Comparison of ENCODE assay signal across 12 cellular contexts in the genomic region with DNA sequence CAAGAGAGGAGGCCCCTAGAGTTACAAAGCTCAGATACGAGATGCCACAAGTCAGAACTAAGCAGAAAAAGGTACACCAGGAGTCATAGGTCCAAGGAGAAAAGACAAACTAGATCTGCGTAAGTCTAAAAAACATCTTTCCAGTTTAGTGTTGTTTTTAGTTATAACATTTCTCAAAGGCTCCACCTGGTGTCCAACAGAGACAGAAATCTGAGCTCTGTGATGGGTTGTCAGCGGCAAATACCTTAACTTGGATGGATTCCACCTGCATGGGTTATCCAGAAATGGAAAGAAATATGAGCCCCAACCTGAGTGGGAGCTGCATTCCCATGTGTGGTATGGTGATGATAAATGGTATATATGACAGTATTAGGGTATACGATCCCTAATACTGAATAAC.
DNase-seq lines count a peak whose midpoint lies in the region; ATAC-seq and TF ChIP-seq lines count a peak whose summit lies in the region.
"Had no signal": no experiment of that assay in that cellular context is flagged by ENCODE, and none has a peak within 500 bp of the region (broad histone marks: within the 10 kb centered on the region; RNA-seq: fewer than 3 reads in every experiment).

No MANE protein-coding gene starts in this region.

- DNase-seq in EH (ENCODE audit: low read depth) (peak; percentile 7), NAMALWA (ENCODE audit: low spot score) (peak; percentile 41), astrocyte of the cerebellum (ENCODE audit: low read depth) (no peak), left lobe of liver (ENCODE audit: low spot score) (no peak), NCI-H146 (lab: John Stamatoyannopoulos, UW) (no peak), SW480 (ENCODE audit: low spot score) (no peak)
- DNase-seq in central memory CD4-positive, alpha-beta T cell: no peak
- DNase-seq: cerebellar nuclear complex, EL, uterus had no signal

- TF ChIP-seq CTCF in astrocyte of the cerebellum (IDR thresholded peaks at IDR 0.05; ENCODE audit: low read depth, low read length, missing control alignments): peak; percentile 30

- in situ Hi-C loops in astrocyte of the cerebellum (cut with HindIII; ENCODE audit: low sequenced_read_pairs): loop anchor here (5.0 kb wide), 1 partner anchor 52 kb away; no protein-coding TSS in a partner anchor

- peak; percentile 58 for ATAC-seq in left lobe of liver
- ATAC-seq in HG02763 (IDR thresholded peaks at IDR 0.05; ENCODE audit: unreplicated experiment): no peak

- H3K4me3 ChIP-seq in astrocyte of the cerebellum (ENCODE audit: low read depth, low read length): no peak overlapping the region
- H3K4me3 ChIP-seq: SJCRH30, uterus had no signal

Comparison
In these comparisons a context has a peak if more than half of its experiments do, and no peak if none do; other contexts are left out.
1. DNase-seq: peak in EH (single experiment) and NAMALWA (single experiment); none in astrocyte of the cerebellum (single experiment), left lobe of liver (single experiment), central memory CD4-positive, alpha-beta T cell (single experiment), NCI-H146 (single experiment) and SW480 (single experiment).